15 cellular contexts compared by ENCODE assay signal in the genomic region with DNA sequence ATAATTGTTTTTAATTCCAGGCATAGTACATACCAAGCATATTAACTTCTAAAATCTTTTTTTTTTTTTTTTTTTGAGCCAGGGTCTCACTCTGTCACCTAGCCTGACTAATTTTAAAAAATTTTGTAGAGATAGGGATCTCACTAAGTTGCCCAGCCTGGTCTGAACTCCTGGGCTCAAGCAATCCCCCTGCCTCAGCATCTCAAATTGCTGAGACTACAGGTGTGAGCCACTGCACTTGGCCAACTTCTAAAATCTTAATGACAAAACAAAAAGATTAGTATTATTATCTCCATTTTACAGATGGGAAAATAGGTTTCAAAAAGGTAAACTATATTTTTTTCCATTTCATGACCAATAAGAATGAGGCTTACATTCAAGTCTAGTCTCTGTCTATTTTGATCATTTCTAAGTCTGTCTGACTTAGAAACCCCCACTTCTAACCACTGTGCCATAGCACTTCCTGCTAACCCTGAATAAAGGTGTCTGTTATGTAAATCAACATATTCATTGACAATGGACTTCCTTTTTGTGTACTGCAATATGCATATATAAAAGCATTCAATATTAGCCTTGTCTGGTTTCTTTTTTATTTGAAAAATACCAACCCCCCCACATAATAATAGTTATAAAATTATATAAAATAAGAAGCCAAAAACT. TPM values are rescaled to one million over a fixed set of nuclear protein-coding genes. Genes with fewer than 3 reads are reported as not detected.
DNase-seq lines count a peak whose midpoint lies in the region; ATAC-seq, FAIRE-seq and TF ChIP-seq lines count a peak whose summit lies in the region.
"Had no signal": no experiment of that assay in that cellular context is flagged by ENCODE, and none has a peak within 500 bp of the region (broad histone marks: within the 10 kb centered on the region; RNA-seq: fewer than 3 reads in every experiment).

No MANE protein-coding gene starts in this region.

- H3F3A ChIP-seq in SU-DHL-6 (ENCODE audit: insufficient read depth): no peaks in the 10 kb centered on the region

- H3K27ac ChIP-seq in CD4-positive, alpha-beta T cell (ENCODE audit: low read depth, low read length): no peak overlapping the region
- H3K27ac ChIP-seq in SU-DHL-6 (ENCODE audit: low read depth, low read length) (peak overlapping the region; percentile 26; the same call in 1 of the 2 replicates), kidney (ENCODE audit: low read depth in 2 of 2, low read length in 2 of 2) (no peak overlapping the region)
- H3K27ac ChIP-seq: adrenal gland, thyroid gland had no signal

- H2AFZ ChIP-seq in SU-DHL-6 (ENCODE audit: low read depth, low read length, severe bottlenecking): peak overlapping the region; percentile 12

- H3K4me1 Mint-ChIP-seq in CD4-positive, alpha-beta T cell (ENCODE audit: low read depth): no peaks in the 10 kb centered on the region

- peak overlapping the region; percentile 1 for H3K4me3 ChIP-seq in SU-DHL-6 (ENCODE audit: insufficient read depth, low read length, poor library complexity, severe bottlenecking)
- no peak overlapping the region for H3K4me3 ChIP-seq in kidney (ENCODE audit: low read length in 2 of 2)
- H3K4me3 ChIP-seq: adrenal gland, thyroid gland had no signal

- H3K4me1 ChIP-seq in kidney (ENCODE audit: control insufficient read depth in 1 of 2, insufficient read depth in 1 of 2, low read depth in 1 of 2, low read length in 2 of 2): no peaks in the 10 kb centered on the region
- H3K4me1 ChIP-seq: adrenal gland, thyroid gland had no signal

- no peaks in the 10 kb centered on the region for H3K9me2 ChIP-seq in SU-DHL-6 (replicated peaks; ENCODE audit: insufficient read depth, low read length)

- no peak overlapping the region for H3K9ac ChIP-seq in SU-DHL-6 (ENCODE audit: low read length)
- no peak overlapping the region for H3K9ac ChIP-seq in kidney (ENCODE audit: low read length in 2 of 2)

- H3K9me3 ChIP-seq in CD4-positive, alpha-beta T cell (ENCODE audit: control insufficient read depth, low read length): no peaks in the 10 kb centered on the region
- no peaks in the 10 kb centered on the region for H3K9me3 ChIP-seq in SU-DHL-6 (ENCODE audit: insufficient read depth, low read length)
- H3K9me3 ChIP-seq in kidney (ENCODE audit: control insufficient read depth in 1 of 2, low read length in 2 of 2): no peaks in the 10 kb centered on the region
- H3K9me3 ChIP-seq: adrenal gland, thyroid gland had no signal

- TF ChIP-seq CTCF in CD4-positive, alpha-beta T cell (IDR thresholded peaks at IDR 0.05): no peak
- TF ChIP-seq CTCF in SU-DHL-6 (IDR thresholded peaks at IDR 0.05; ENCODE audit: insufficient read depth, low read length, poor library complexity, severe bottlenecking): no peak
- no peak for TF ChIP-seq CTCF in kidney (IDR thresholded peaks at IDR 0.05; ENCODE audit: borderline replicate concordance, extremely low read depth, insufficient read depth)

- intact Hi-C loops in CD4-positive, alpha-beta T cell (cut with DNase I, micrococcal nuclease): no loop called here
- intact Hi-C loops in kidney (cut with DNase I): no loop called here

- H3K27ac Mint-ChIP-seq in CD4-positive, alpha-beta T cell: no peak overlapping the region
- H3K27ac Mint-ChIP-seq: activated CD4-positive, alpha-beta T cell treated with anti-CD3 and anti-CD28 coated beads, Interleukin-2, amount 10 ng/mL, durations not matched to agents 7 days and 5 days had no signal

- H3K4me3 Mint-ChIP-seq in CD4-positive, alpha-beta T cell: no peak overlapping the region
- H3K4me3 Mint-ChIP-seq: activated CD4-positive, alpha-beta T cell treated with anti-CD3 and anti-CD28 coated beads, Interleukin-2, amount 10 ng/mL, durations not matched to agents 7 days and 5 days had no signal

- no peak for FAIRE-seq in kidney (lab: Jason Lieb, UNC)

- DNase-seq in CD4-positive, alpha-beta T cell: no peak
- DNase-seq in HT-29 (ENCODE audit: low spot score): no peak
- DNase-seq in pons (ENCODE audit: low spot score): no peak
- no peak for DNase-seq in COLO829 (ENCODE audit: low spot score)
- DNase-seq in kidney: no peak
- DNase-seq: activated CD4-positive, alpha-beta T cell treated with anti-CD3 and anti-CD28 coated beads, Interleukin-2, amount 10 ng/mL, durations not matched to agents 7 days and 5 days; adrenal gland; NCI-H1417; occipital lobe; RPMI8226; stimulated activated CD4-positive, alpha-beta T cell treated with anti-CD3 and anti-CD28 coated beads, Interleukin-4, amount 100 ng/mL, for 24 hours; thyroid gland had no signal

- H4K20me1 ChIP-seq in SU-DHL-6 (ENCODE audit: low read depth, low read length): no peaks in the 10 kb centered on the region

- H3K79me2 ChIP-seq in SU-DHL-6 (ENCODE audit: insufficient read depth, low read length): no peaks in the 10 kb centered on the region

- H3K27me3 ChIP-seq in CD4-positive, alpha-beta T cell (ENCODE audit: control insufficient read depth, insufficient read depth, low read length): no peaks in the 10 kb centered on the region
- H3K27me3 ChIP-seq in SU-DHL-6 (ENCODE audit: low read length): no peaks in the 10 kb centered on the region
- H3K27me3 ChIP-seq: adrenal gland, thyroid gland had no signal

- POLR2A ChIA-PET in CD4-positive, alpha-beta T cell (lab: Charles Lee): no interaction called here

- H3K36me3 Mint-ChIP-seq in CD4-positive, alpha-beta T cell (ENCODE audit: low read depth): no peaks in the 10 kb centered on the region

- no peaks in the 10 kb centered on the region for H3K9me3 Mint-ChIP-seq in CD4-positive, alpha-beta T cell
- H3K9me3 Mint-ChIP-seq: activated CD4-positive, alpha-beta T cell treated with anti-CD3 and anti-CD28 coated beads, Interleukin-2, amount 10 ng/mL, durations not matched to agents 7 days and 5 days had no signal

- CTCF ChIA-PET in CD4-positive, alpha-beta T cell (lab: Charles Lee): no interaction called here

- ATAC-seq in CD4-positive, alpha-beta T cell (ENCODE audit: poor library complexity): peak; percentile 75
- ATAC-seq in GM19397 (IDR thresholded peaks at IDR 0.05; ENCODE audit: unreplicated experiment) (peak; percentile 58), HG03175 (IDR thresholded peaks at IDR 0.05; ENCODE audit: unreplicated experiment) (peak; percentile 85)

- peak overlapping the region; percentile 47 for H3K4me2 ChIP-seq in SU-DHL-6 (ENCODE audit: low read depth, low read length, poor library complexity, severe bottlenecking)

- H3K27me3 Mint-ChIP-seq in CD4-positive, alpha-beta T cell: peaks cover 6% of the 10 kb centered on the region

- H3K36me3 ChIP-seq in SU-DHL-6 (ENCODE audit: low read length) (no peaks in the 10 kb centered on the region), kidney (ENCODE audit: control insufficient read depth in 1 of 2, insufficient read depth in 2 of 2, low read length in 2 of 2) (no peaks in the 10 kb centered on the region)
- H3K36me3 ChIP-seq: adrenal gland, thyroid gland had no signal

RNA-seq across cellular contexts. Expression of gene ZEB2, which starts 28.7 kb away (rescaled TPM):
- total RNA-seq in CD4-positive, alpha-beta T cell: 10 to 100 TPM; 12.3 to 13.4 TPM
- total RNA-seq in HT-29 (2014; rRNA removed; shearing (Covaris generic)): 0.18 TPM in 1 of 2 replicates, not detected in the other
- total RNA-seq in kidney: 136 TPM
- polyA plus RNA-seq in kidney (ENCODE audit: insufficient read depth, low read depth, low replicate concordance): 8.3 TPM

Comparison
In these comparisons a context has a peak if more than half of its experiments do, and no peak if none do; other contexts are left out.
1. RNA of gene ZEB2, which starts 28.7 kb away (total RNA-seq): 136 TPM in kidney (single experiment) and 12.3 to 13.4 TPM in CD4-positive, alpha-beta T cell; 0.18 TPM in HT-29; every median in the first group is over 10 times any median in the second.
2. Peak in every context shown above with its lines, with median percentiles within 50 percentile points of each other: ATAC-seq.